ENCODE assay signal across 21 cellular contexts in genomic region chr7:22111661-22112060, GRCh38.
"Had no signal": no experiment of that assay in that cellular context is flagged by ENCODE, and none has a peak within 500 bp of the region (broad histone marks: within the 10 kb centered on the region; RNA-seq: fewer than 3 reads in every experiment).

No MANE protein-coding gene starts in this region.

- H3K4me3 ChIP-seq: colonic mucosa, ovary, psoas muscle, right atrium auricular region, tibial nerve had no signal

- FAIRE-seq: kidney, urothelium cell line had no signal

- H3K27ac ChIP-seq: brain microvascular endothelial cell, colonic mucosa, neutrophil, ovary, psoas muscle, right atrium auricular region, VCaP had no signal

- ATAC-seq: activated CD4-positive, CD25-positive, alpha-beta regulatory T cell treated with anti-CD3 and anti-CD28 coated beads, Interleukin-2, amount 50 U/mL, for 24 hours; activated naive CD8-positive, alpha-beta T cell treated with anti-CD3 and anti-CD28 coated beads, Interleukin-2, amount 50 U/mL, for 24 hours; naive thymus-derived CD8-positive, alpha-beta T cell; psoas muscle had no signal

- H3K9me3 ChIP-seq: colonic mucosa, neutrophil, ovary, psoas muscle, right atrium auricular region, tibial nerve had no signal

- H3K27me3 ChIP-seq: brain microvascular endothelial cell, colonic mucosa, neutrophil, ovary, right atrium auricular region, tibial nerve had no signal

- H3K4me1 ChIP-seq: colonic mucosa, psoas muscle had no signal

- DNase-seq: activated CD4-positive, alpha-beta memory T cell treated with anti-CD3 and anti-CD28 coated beads, Interleukin-2, amount 10 ng/mL, durations not matched to agents 7 days and 5 days; activated CD4-positive, alpha-beta T cell treated with anti-CD3 and anti-CD28 coated beads, Interleukin-2, amount 10 ng/mL, durations not matched to agents 24 days and 14 days; activated gamma-delta T cell; activated naive CD4-positive, alpha-beta T cell treated with anti-CD3 and anti-CD28 coated beads, Interleukin-2, amount 50 U/mL, for 16 hours; activated naive CD8-positive, alpha-beta T cell treated with anti-CD3 and anti-CD28 coated beads, Interleukin-2, amount 50 U/mL, for 24 hours; aorta; brain microvascular endothelial cell; central memory CD4-positive, alpha-beta T cell; colonic mucosa; kidney; naive thymus-derived CD8-positive, alpha-beta T cell; ovary; psoas muscle; stimulated activated CD4-positive, alpha-beta T cell treated with anti-CD3 and anti-CD28 coated beads, Interleukin-12 subunit alpha, Interleukin-12 subunit beta, amount 100 ng/mL, for 4 hours; stimulated activated CD4-positive, alpha-beta T cell treated with anti-CD3 and anti-CD28 coated beads, Interleukin-4, amount 100 ng/mL, for 4 hours had no signal

- H3K36me3 ChIP-seq: brain microvascular endothelial cell, colonic mucosa, neutrophil, ovary, right atrium auricular region, tibial nerve had no signal
